In the genomic region with DNA sequence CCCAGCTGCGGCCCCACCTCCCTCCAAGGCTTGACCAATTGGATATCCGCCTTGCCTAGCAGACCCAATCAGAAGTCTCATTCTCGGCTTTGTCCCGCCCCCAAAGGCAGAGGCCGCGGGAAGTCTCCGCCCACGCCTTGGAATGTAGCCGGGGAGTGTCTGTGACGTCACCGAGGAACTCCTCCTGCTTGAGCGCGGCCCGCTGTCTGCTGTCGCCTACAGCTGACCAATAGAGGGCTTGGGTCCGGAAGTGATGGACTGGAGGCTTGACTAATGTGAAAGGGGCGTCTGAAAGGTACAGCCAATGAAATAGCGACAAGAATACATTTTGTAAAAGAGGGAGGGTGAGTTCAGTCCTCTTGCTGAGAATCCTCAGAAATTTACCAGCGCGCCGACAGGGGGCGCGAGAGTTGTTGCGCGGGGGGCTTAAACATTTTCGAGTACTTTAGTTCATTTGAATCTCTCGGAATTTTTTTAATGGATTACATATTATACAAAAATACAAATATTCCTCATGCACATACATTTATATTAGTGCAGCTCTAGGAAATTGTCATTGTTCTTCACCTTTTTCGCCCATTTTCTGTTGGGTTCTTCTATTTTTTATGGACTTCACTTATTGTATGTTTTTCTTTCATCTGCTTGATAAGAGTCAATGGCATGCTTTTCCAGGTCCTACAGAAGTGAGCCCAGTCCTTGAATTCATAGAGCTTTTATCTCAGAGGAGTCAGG, we compare ENCODE assay signal across 8 cellular contexts. TPM values are rescaled to one million over a fixed set of nuclear protein-coding genes. Genes with fewer than 3 reads are reported as not detected.
DNase-seq lines count a peak whose midpoint lies in the region; ATAC-seq and TF ChIP-seq lines count a peak whose summit lies in the region.

No MANE protein-coding gene starts in this region.

- TF ChIP-seq POLR2A in prostate gland (IDR thresholded peaks at IDR 0.05): no peak

- TF ChIP-seq CTCF in GM13976 (IDR thresholded peaks at IDR 0.05; ENCODE audit: borderline replicate concordance, control extremely low read depth, extremely low read depth, insufficient read depth, missing control alignments): peak; percentile 78
- peak; percentile 85 to 95 (median 92) for TF ChIP-seq CTCF in ascending aorta (IDR thresholded peaks at IDR 0.05)
- peak; percentile 89 to 93 for TF ChIP-seq CTCF in right atrium auricular region (IDR thresholded peaks at IDR 0.05)
- peak; percentile 70 to 87 (median 86) for TF ChIP-seq CTCF in prostate gland (IDR thresholded peaks at IDR 0.05)

- peak overlapping the region; percentile 71 to 73 for H3K4me3 ChIP-seq in ascending aorta
- H3K4me3 ChIP-seq in right atrium auricular region: peak overlapping the region; percentile 84 to 85
- H3K4me3 ChIP-seq in prostate gland: peak overlapping the region; percentile 89 to 91
- H3K4me3 ChIP-seq in urinary bladder (ENCODE audit: low read depth, low read length): peak overlapping the region; percentile 60

- 3% methylated on average over 28 of the region's 28 CpGs for WGBS in prostate gland
- 2% methylated on average over 28 of the region's 28 CpGs for WGBS in urinary bladder

- in situ Hi-C loops in GM13976 (cut with MboI; ENCODE audit: low sequenced_read_pairs, unreplicated experiment): loop anchor here (5.0 to 10.0 kb wide), 2 partner anchors 95 to 347 kb away; no protein-coding TSS in a partner anchor

- peak; percentile 96 for ATAC-seq in HG02943 (IDR thresholded peaks at IDR 0.05; ENCODE audit: low read depth, unreplicated experiment)

- H3K27ac ChIP-seq in ascending aorta (peak overlapping the region; percentile 83 to 95), right atrium auricular region (peak overlapping the region; percentile 93 to 98), prostate gland (peak overlapping the region; percentile 88 to 91), urinary bladder (ENCODE audit: low read depth) (no peak overlapping the region)

- intact Hi-C loops in ascending aorta (cut with DNase I): loop anchor here (1.0 to 10.0 kb wide), 3 partner anchors 93 to 463 kb away; a partner anchor contains a TSS
- intact Hi-C loops in prostate gland (cut with DNase I): no loop called here

- H3K4me1 ChIP-seq in ascending aorta (peaks cover 0 to 11% of the 10 kb centered on the region in 2 donors), right atrium auricular region (peaks cover 0 to 35% of the 10 kb centered on the region in 2 donors), prostate gland (replicated peaks) (no peaks in the 10 kb centered on the region), urinary bladder (ENCODE audit: insufficient read depth) (no peaks in the 10 kb centered on the region)

- H3K9me3 ChIP-seq in ascending aorta (no peaks in the 10 kb centered on the region), right atrium auricular region (no peaks in the 10 kb centered on the region), prostate gland (no peaks in the 10 kb centered on the region)

- H3K36me3 ChIP-seq in ascending aorta (no peaks in the 10 kb centered on the region), right atrium auricular region (no peaks in the 10 kb centered on the region), prostate gland (no peaks in the 10 kb centered on the region), urinary bladder (ENCODE audit: insufficient read depth) (no peaks in the 10 kb centered on the region)

- DNase-seq in GM13976 (ENCODE audit: low spot score) (peak; percentile 94), NCI-H1694 treated with DMSO at 0.1 percent for 48 hours (lab: John Stamatoyannopoulos, UW) (peak; percentile 95), T-helper 2 cell (peak; percentile 87 to 99 (median 97)), ascending aorta (ENCODE audit: low spot score in 2 of 2) (peak; percentile 98 to 100), right atrium auricular region (ENCODE audit: low spot score) (peak; percentile 100), prostate gland (ENCODE audit: low spot score) (peak; percentile 99)

- H3K27me3 ChIP-seq in ascending aorta (no peaks in the 10 kb centered on the region), right atrium auricular region (no peaks in the 10 kb centered on the region), prostate gland (replicated peaks; ENCODE audit: insufficient read depth) (no peaks in the 10 kb centered on the region)

RNA-seq across cellular contexts. Expression of a gene that starts 0.4 kb away (rescaled TPM):
- total RNA-seq in ascending aorta (38.5 TPM), right atrium auricular region (10 to 100 TPM; 25.6 to 39.6 TPM), prostate gland (10 to 100 TPM; 34.1 to 42.0 TPM), urinary bladder (31.5 TPM)
- 20.7 TPM for polyA plus RNA-seq in urinary bladder
